Comparison of ENCODE assay signal across 14 cellular contexts in genomic region chr11:31802990-31803812, GRCh38. TPM values are rescaled to one million over a fixed set of nuclear protein-coding genes. Genes with fewer than 3 reads are reported as not detected.
DNase-seq lines count a peak whose midpoint lies in the region; ATAC-seq and TF ChIP-seq lines count a peak whose summit lies in the region.
"Had no signal": no experiment of that assay in that cellular context is flagged by ENCODE, and none has a peak within 500 bp of the region (broad histone marks: within the 10 kb centered on the region; RNA-seq: fewer than 3 reads in every experiment).

No MANE protein-coding gene starts in this region.

- TF ChIP-seq CTCF in Loucy (conservative IDR thresholded peaks at IDR 0.05; ENCODE audit: low read length) = no peak
- no peak for TF ChIP-seq CTCF in neural progenitor cell (IDR thresholded peaks at IDR 0.05)

- H3K36me3 ChIP-seq in Loucy (ENCODE audit: insufficient read depth, low read length) (no peaks in the 10 kb centered on the region), ectodermal cell (ENCODE audit: control insufficient read depth, insufficient read depth, low read length) (peaks cover 5% of the 10 kb centered on the region), neural progenitor cell (peaks cover 23% of the 10 kb centered on the region)
- H3K36me3 ChIP-seq: sigmoid colon, thyroid gland had no signal

- peak overlapping the region; percentile 30 for H3K27ac Mint-ChIP-seq in activated CD4-positive, alpha-beta T cell treated with anti-CD3 and anti-CD28 coated beads, Interleukin-2, amount 10 ng/mL, durations not matched to agents 24 days and 14 days
- H3K27ac Mint-ChIP-seq in neural progenitor cell = no peak overlapping the region
- H3K27ac Mint-ChIP-seq: mesothelial cell of epicardium had no signal

- H3K9ac ChIP-seq in Loucy (ENCODE audit: low read depth, low read length, poor library complexity, severe bottlenecking) (no peak overlapping the region), neural progenitor cell (no peak overlapping the region)

- no peak for ATAC-seq in HG03025 (IDR thresholded peaks at IDR 0.05; ENCODE audit: low FRiP score, unreplicated experiment)
- ATAC-seq in sciatic nerve = no peak

- intact Hi-C loops in activated CD4-positive, alpha-beta T cell treated with anti-CD3 and anti-CD28 coated beads, Interleukin-2, amount 10 ng/mL, durations not matched to agents 24 days and 14 days (cut with micrococcal nuclease) = loop anchor here (1.0 to 5.0 kb wide), 2 partner anchors 11 to 634 kb away; partner anchors contain the start of gene WT1
- intact Hi-C loops in sciatic nerve (cut with DNase I) = no loop called here

- peaks cover 6% of the 10 kb centered on the region for H3K36me3 Mint-ChIP-seq in activated CD4-positive, alpha-beta T cell treated with anti-CD3 and anti-CD28 coated beads, Interleukin-2, amount 10 ng/mL, durations not matched to agents 24 days and 14 days (ENCODE audit: low read depth)
- peaks cover 71% of the 10 kb centered on the region for H3K36me3 Mint-ChIP-seq in neural progenitor cell
- H3K36me3 Mint-ChIP-seq: mesothelial cell of epicardium had no signal

- H3K4me1 ChIP-seq in Loucy (ENCODE audit: insufficient read depth, low read length, poor library complexity, severe bottlenecking) (no peaks in the 10 kb centered on the region), ectodermal cell (ENCODE audit: control insufficient read depth, insufficient read depth, low read length) (peaks cover 32% of the 10 kb centered on the region), neural progenitor cell (peaks cover 87% of the 10 kb centered on the region)

- H3K9me2 ChIP-seq in Loucy (replicated peaks; ENCODE audit: low read depth, low read length) = no peaks in the 10 kb centered on the region

- H3K27me3 Mint-ChIP-seq in activated CD4-positive, alpha-beta T cell treated with anti-CD3 and anti-CD28 coated beads, Interleukin-2, amount 10 ng/mL, durations not matched to agents 24 days and 14 days = peaks cover 83% of the 10 kb centered on the region
- H3K27me3 Mint-ChIP-seq in neural progenitor cell (ENCODE audit: insufficient read depth, low read depth) = peaks cover 51% of the 10 kb centered on the region

- peak overlapping the region; percentile 67 for H2AFZ ChIP-seq in Loucy (ENCODE audit: low read length)
- H2AFZ ChIP-seq in neural progenitor cell (replicated peaks) = no peak overlapping the region

- peak overlapping the region; percentile 45 for H3K4me3 ChIP-seq in Loucy (ENCODE audit: low read length, poor library complexity, severe bottlenecking)
- peak overlapping the region; percentile 20 for H3K4me3 ChIP-seq in ectodermal cell (ENCODE audit: insufficient read depth, low read depth, low read length)
- H3K4me3 ChIP-seq in neural progenitor cell = peak overlapping the region; percentile 91
- H3K4me3 ChIP-seq: sigmoid colon, thyroid gland had no signal

- peak overlapping the region; percentile 52 for H3K4me2 ChIP-seq in Loucy (ENCODE audit: low read depth, low read length, poor library complexity, severe bottlenecking)
- peak overlapping the region; percentile 98 for H3K4me2 ChIP-seq in neural progenitor cell

- no peak overlapping the region for H3K27ac ChIP-seq in ectodermal cell (ENCODE audit: insufficient read depth, low read depth, low read length, poor library complexity, severe bottlenecking)
- H3K27ac ChIP-seq in neural progenitor cell = no peak overlapping the region
- H3K27ac ChIP-seq: sigmoid colon, thyroid gland had no signal

- H3K4me1 Mint-ChIP-seq in activated CD4-positive, alpha-beta T cell treated with anti-CD3 and anti-CD28 coated beads, Interleukin-2, amount 10 ng/mL, durations not matched to agents 24 days and 14 days = peaks cover 12% of the 10 kb centered on the region
- H3K4me1 Mint-ChIP-seq in neural progenitor cell = peaks cover 61% of the 10 kb centered on the region

- H4K20me1 ChIP-seq in Loucy (ENCODE audit: insufficient read depth, low read length, poor library complexity, severe bottlenecking) (no peaks in the 10 kb centered on the region), neural progenitor cell (ENCODE audit: low read depth) (peaks cover 94% of the 10 kb centered on the region)

- H3K9me3 ChIP-seq in Loucy (ENCODE audit: insufficient read depth, low read depth, low read length) (no peaks in the 10 kb centered on the region), ectodermal cell (ENCODE audit: control insufficient read depth, low read length) (no peaks in the 10 kb centered on the region), neural progenitor cell (ENCODE audit: low read depth) (no peaks in the 10 kb centered on the region)
- H3K9me3 ChIP-seq: thyroid gland had no signal

- peak; percentile 56 for DNase-seq in activated CD4-positive, alpha-beta T cell treated with anti-CD3 and anti-CD28 coated beads, Interleukin-2, amount 10 ng/mL, durations not matched to agents 24 days and 14 days
- no peak for DNase-seq in activated CD4-positive, alpha-beta T cell treated with anti-CD3 and anti-CD28 coated beads for 48 hours
- DNase-seq in neural progenitor cell (ENCODE audit: low spot score) (peak; percentile 67), NCI-H2227 (lab: John Stamatoyannopoulos, UW; ENCODE audit: unreplicated experiment) (no peak), sciatic nerve (ENCODE audit: low spot score) (no peak)
- DNase-seq: activated CD4-positive, CD25-positive, alpha-beta regulatory T cell; effector CD4-positive, alpha-beta T cell; RPMI8226; sigmoid colon; thyroid gland had no signal

- no peaks in the 10 kb centered on the region for H3K79me2 ChIP-seq in Loucy (ENCODE audit: insufficient read depth, low read length)
- peaks cover 82% of the 10 kb centered on the region for H3K79me2 ChIP-seq in neural progenitor cell (ENCODE audit: low read depth)

- H3F3A ChIP-seq in Loucy (ENCODE audit: low read depth) (no peaks in the 10 kb centered on the region), neural progenitor cell (ENCODE audit: low read depth) (peaks cover 89% of the 10 kb centered on the region)

- H3K9me3 Mint-ChIP-seq in activated CD4-positive, alpha-beta T cell treated with anti-CD3 and anti-CD28 coated beads, Interleukin-2, amount 10 ng/mL, durations not matched to agents 24 days and 14 days = peaks cover 31% of the 10 kb centered on the region
- peaks cover 15% of the 10 kb centered on the region for H3K9me3 Mint-ChIP-seq in neural progenitor cell
- H3K9me3 Mint-ChIP-seq: mesothelial cell of epicardium had no signal

- H3K27me3 ChIP-seq in Loucy (ENCODE audit: insufficient read depth, low read length, poor library complexity, severe bottlenecking) (no peaks in the 10 kb centered on the region), ectodermal cell (ENCODE audit: control insufficient read depth, insufficient read depth, low read length, poor library complexity, severe bottlenecking) (peaks cover 99% of the 10 kb centered on the region), neural progenitor cell (peaks cover 95% of the 10 kb centered on the region)

- WGBS in ectodermal cell, 2 experiments = 5 to 7% methylated on average over 24 of the region's 24 CpGs

- H3K4me3 Mint-ChIP-seq in activated CD4-positive, alpha-beta T cell treated with anti-CD3 and anti-CD28 coated beads, Interleukin-2, amount 10 ng/mL, durations not matched to agents 24 days and 14 days = no peak overlapping the region
- peak overlapping the region; percentile 87 for H3K4me3 Mint-ChIP-seq in neural progenitor cell

RNA-seq across cellular contexts. Expression of gene PAX6, which starts 7.9 kb away (rescaled TPM):
- not detected in 2 replicates for total RNA-seq in activated CD4-positive, alpha-beta T cell treated with anti-CD3 and anti-CD28 coated beads, Interleukin-2, amount 10 ng/mL, durations not matched to agents 24 days and 14 days
- 114 TPM for polyA plus RNA-seq in ectodermal cell (2013, experiment 1 of 4)
- 182 TPM for polyA plus RNA-seq in ectodermal cell (2013, experiment 2 of 4)
- 124 TPM for polyA plus RNA-seq in ectodermal cell (2013, experiment 3 of 4)
- polyA plus RNA-seq in ectodermal cell (2013, experiment 4 of 4) = 170 TPM
- total RNA-seq in neural progenitor cell (ENCODE audit: low replicate concordance) (190 and 215 TPM in 2 replicates), sciatic nerve (not detected)
- total RNA-seq: mesothelial cell of epicardium, sigmoid colon, thyroid gland had no signal

Comparison
In these comparisons a context has a peak if more than half of its experiments do, and no peak if none do; other contexts are left out.
1. DNase-seq: peak in activated CD4-positive, alpha-beta T cell treated with anti-CD3 and anti-CD28 coated beads, Interleukin-2, amount 10 ng/mL, durations not matched to agents 24 days and 14 days (single experiment) and neural progenitor cell (single experiment); none in activated CD4-positive, alpha-beta T cell treated with anti-CD3 and anti-CD28 coated beads for 48 hours (single experiment), NCI-H2227 (single experiment) and sciatic nerve (single experiment).
2. H3K4me3 ChIP-seq: peak in every context shown above with its lines; median percentile 91 in neural progenitor cell; 45 in Loucy; 20 in ectodermal cell.
3. RNA of gene PAX6, which starts 7.9 kb away (total RNA-seq): 190 to 215 TPM in neural progenitor cell; not detected in sciatic nerve (single experiment) and not detected in activated CD4-positive, alpha-beta T cell treated with anti-CD3 and anti-CD28 coated beads, Interleukin-2, amount 10 ng/mL, durations not matched to agents 24 days and 14 days; every median in the first group is over 100 times any median in the second.